34 cellular contexts compared by ENCODE assay signal in the genomic region with DNA sequence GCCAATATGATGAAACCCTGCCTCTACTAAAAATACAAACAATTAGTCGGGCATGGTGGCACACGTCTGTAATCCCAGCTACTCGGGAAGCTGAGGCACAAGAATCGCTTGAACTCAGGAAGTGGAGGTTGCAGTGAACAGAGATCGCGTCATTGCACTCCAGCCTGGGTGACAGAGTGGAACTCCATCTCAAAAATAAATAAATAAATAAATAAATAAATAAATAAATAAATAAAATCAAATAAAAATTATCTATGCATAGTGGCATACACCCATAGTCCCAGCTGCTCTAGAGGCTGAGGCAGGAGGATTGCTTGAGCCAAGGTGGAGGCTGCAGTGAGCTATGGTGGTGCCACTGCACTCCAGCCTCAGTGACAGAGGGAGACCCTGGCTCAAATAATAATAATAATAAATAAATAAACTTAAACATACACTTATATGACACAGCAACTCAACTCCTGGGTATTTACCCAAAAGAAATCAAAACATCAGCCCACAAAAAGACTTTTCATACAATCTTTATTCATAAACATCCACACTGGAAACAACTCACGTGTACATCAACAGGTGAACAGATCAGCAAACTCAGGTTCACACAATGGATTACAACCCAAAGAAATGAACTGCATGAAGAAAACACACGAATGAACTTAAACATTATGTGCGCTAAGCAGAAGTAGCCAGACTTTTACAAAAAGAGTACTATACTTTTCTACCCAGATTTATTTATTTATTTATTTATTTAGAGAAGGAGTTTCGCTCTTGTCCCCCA. TPM values are rescaled to one million over a fixed set of nuclear protein-coding genes. Genes with fewer than 3 reads are reported as not detected.
DNase-seq lines count a peak whose midpoint lies in the region; ATAC-seq, FAIRE-seq and TF ChIP-seq lines count a peak whose summit lies in the region.
"Had no signal": no experiment of that assay in that cellular context is flagged by ENCODE, and none has a peak within 500 bp of the region (broad histone marks: within the 10 kb centered on the region; RNA-seq: fewer than 3 reads in every experiment).

No MANE protein-coding gene starts in this region.

- no peaks in the 10 kb centered on the region for H4K20me1 ChIP-seq in endothelial cell of umbilical vein (replicated peaks; ENCODE audit: control insufficient read depth, extremely low read depth, insufficient read depth, low read length)
- H4K20me1 ChIP-seq: BLaER1 had no signal

- dilution Hi-C loops in endothelial cell of umbilical vein (cut with MboI; ENCODE audit: extremely low pct_ligation_motif_present, low sequenced_read_pairs): no loop called here

- no peak overlapping the region for H3K4me3 ChIP-seq in A549
- no peak overlapping the region for H3K4me3 ChIP-seq in endothelial cell of umbilical vein (replicated peaks in 1 of 3; ENCODE audit: insufficient read depth in 1 of 3, low read depth in 1 of 3, low read length in 3 of 3)
- H3K4me3 ChIP-seq: BLaER1, GM12878 had no signal

- DNase-seq in A549 (ENCODE audit: low read depth in 1 of 2, low spot score in 1 of 2) (no peak), HuH-7 (ENCODE audit: low spot score) (peak; percentile 0), endothelial cell of umbilical vein (ENCODE audit: low read depth, low spot score) (no peak), sciatic nerve (ENCODE audit: low spot score) (peak; percentile 21), GM19240 (ENCODE audit: insufficient read length, low spot score) (no peak), ecto neural progenitor cell (ENCODE audit: low spot score) (no peak)
- DNase-seq: ACHN; BE2C; C1 segment of cervical spinal cord; CD4-positive, alpha-beta memory T cell; CD4-positive, CD25-positive, alpha-beta regulatory T cell; CD8-positive, alpha-beta memory T cell; COR-L47; DMS 273 treated with DMSO at 0.1 percent for 48 hours; DMS153; DMS53; DMS79; DND-41; EL; GDM1 had no signal

- no peaks in the 10 kb centered on the region for H3K36me3 ChIP-seq in endothelial cell of umbilical vein (ENCODE audit: control insufficient read depth in 2 of 2, extremely low read depth in 1 of 2, insufficient read depth in 2 of 2, low read length in 2 of 2)
- H3K36me3 ChIP-seq: BE2C, BLaER1 had no signal

- H2AFZ ChIP-seq in endothelial cell of umbilical vein (ENCODE audit: low read depth, low read length): no peak overlapping the region

- H3K79me2 ChIP-seq in endothelial cell of umbilical vein (ENCODE audit: control insufficient read depth, insufficient read depth, low read length): no peaks in the 10 kb centered on the region

- intact Hi-C loops in endothelial cell of umbilical vein (cut with micrococcal nuclease) (loop anchor here (5.0 kb wide), 1 partner anchor 66 kb away; the partner anchor contains the start of gene ECH1), sciatic nerve (cut with DNase I) (no loop called here)

- H3K9me1 ChIP-seq in endothelial cell of umbilical vein (replicated peaks; ENCODE audit: control insufficient read depth, extremely low read depth, insufficient read depth, low read length): no peaks in the 10 kb centered on the region

- H3K27me3 ChIP-seq in endothelial cell of umbilical vein (ENCODE audit: control insufficient read depth in 2 of 2, insufficient read depth in 2 of 2, low read length in 2 of 2): no peaks in the 10 kb centered on the region
- H3K27me3 ChIP-seq: BE2C had no signal

- ATAC-seq in A549 (no peak), sciatic nerve (no peak), GM19397 (IDR thresholded peaks at IDR 0.05; ENCODE audit: unreplicated experiment) (no peak), GM19023 (IDR thresholded peaks at IDR 0.05; ENCODE audit: unreplicated experiment) (no peak)
- ATAC-seq: GM12878 had no signal

- H3K27ac ChIP-seq in A549: no peak overlapping the region; a peak in 1 of 6 replicates
- no peak overlapping the region for H3K27ac ChIP-seq in endothelial cell of umbilical vein (ENCODE audit: insufficient read depth, low read depth, low read length)
- H3K27ac ChIP-seq: 22Rv1, BLaER1 had no signal

- POLR2A ChIA-PET in A549 (lab: Yijun Ruan, JAX) (no interaction called here), endothelial cell of umbilical vein (lab: Charles Lee) (no interaction called here)

- CTCF ChIA-PET in A549 (lab: Yijun Ruan, JAX) (interaction anchor here (0.9 to 1.0 kb wide), 3 partner anchors 12 to 130 kb away, joined by 3 read pairs; partner anchors contain the start of gene ECH1), endothelial cell of umbilical vein (lab: Charles Lee) (interaction anchor here (0.9 kb wide), 1 partner anchor 65 kb away, joined by 3 read pairs; the partner anchor contains the start of gene ECH1)

- peaks cover 17% of the 10 kb centered on the region for H3K4me1 ChIP-seq in A549
- H3K4me1 ChIP-seq in endothelial cell of umbilical vein (ENCODE audit: control insufficient read depth, extremely low read depth, insufficient read depth, low read length): peaks cover 4% of the 10 kb centered on the region
- H3K4me1 ChIP-seq: BE2C had no signal

- TF ChIP-seq RAD21 in A549 (conservative IDR thresholded peaks at IDR 0.05 in 1 of 2, IDR thresholded peaks at IDR 0.05 in 1 of 2): no peak

- H3K9me3 ChIP-seq in A549: no peaks in the 10 kb centered on the region
- H3K9me3 ChIP-seq in endothelial cell of umbilical vein (replicated peaks; ENCODE audit: control insufficient read depth, insufficient read depth, low read length): no peaks in the 10 kb centered on the region
- H3K9me3 ChIP-seq: BE2C, BLaER1 had no signal

- H3K4me2 ChIP-seq in A549 (no peak overlapping the region), endothelial cell of umbilical vein (ENCODE audit: insufficient read depth, low read length) (no peak overlapping the region)
- H3K4me2 ChIP-seq: BLaER1 had no signal

- TF ChIP-seq POLR2A in A549 (IDR thresholded peaks at IDR 0.05; ENCODE audit: low read length): no peak
- TF ChIP-seq POLR2A in endothelial cell of umbilical vein (IDR thresholded peaks at IDR 0.05; ENCODE audit: low read depth, low read length): no peak

- FAIRE-seq in A549 (lab: Jason Lieb, UNC): peak; percentile 7
- peak; percentile 54 for FAIRE-seq in endothelial cell of umbilical vein (lab: Jason Lieb, UNC)
- FAIRE-seq: GM12878, GM12892, GM18507, GM19239 had no signal

- WGBS in A549 (ENCODE audit: missing lambda C conversion rate): 95% methylated on average over 10 of the region's 10 CpGs

- no TSS peak for BruUV-seq in endothelial cell of umbilical vein (replicated peaks; lab: Mats Ljungman, UMichigan)

- TF ChIP-seq CTCF in A549 (IDR thresholded peaks at IDR 0.05): no peak
- TF ChIP-seq CTCF in endothelial cell of umbilical vein (IDR thresholded peaks at IDR 0.05; ENCODE audit: extremely low read depth in 1 of 2, insufficient read depth in 1 of 2, low read depth in 1 of 2, low read length in 2 of 2): no peak

- no peak for TF ChIP-seq EP300 in A549 (IDR thresholded peaks at IDR 0.05)

- no peak overlapping the region for H3K9ac ChIP-seq in endothelial cell of umbilical vein (replicated peaks; ENCODE audit: extremely low read depth, insufficient read depth, low read length)
- H3K9ac ChIP-seq: BLaER1 had no signal

RNA-seq across cellular contexts. Expression of gene LGALS7, which starts 6.9 kb away (rescaled TPM):
- not detected in 2 replicates for polyA plus RNA-seq in A549 (2011; rRNA removed)
- 0.19 TPM in 1 of 2 replicates, not detected in the other for polyA plus RNA-seq in A549 (2012; cell fraction: cytosol; rRNA removed)
- polyA plus RNA-seq in A549 (2012; cell fraction: nucleus; rRNA removed): not detected in 2 replicates
- not detected in 3 replicates for polyA plus RNA-seq in A549 (2017; fragmentation: RNase III; extraction: RNeasy Plus Mini Kit Qiagen cat#74134 plus additional on column Dnase treatment)
- polyA minus RNA-seq in A549 (2011; rRNA and poly(A)+ RNA removed): not detected in 2 replicates
- total RNA-seq in endothelial cell of umbilical vein: not detected in 2 replicates
- not detected in 2 replicates for polyA plus RNA-seq in endothelial cell of umbilical vein
- not detected in 2 replicates for polyA plus RNA-seq in endothelial cell of umbilical vein (2011; cell fraction: cytosol; rRNA removed)
- not detected in 2 replicates for polyA plus RNA-seq in endothelial cell of umbilical vein (2011; cell fraction: nucleus; rRNA removed)
- polyA plus RNA-seq in endothelial cell of umbilical vein (2012): not detected in 2 replicates
- polyA minus RNA-seq in endothelial cell of umbilical vein: not detected in 2 replicates
- polyA minus RNA-seq in endothelial cell of umbilical vein (2011; cell fraction: cytosol; rRNA and poly(A)+ RNA removed): not detected
- polyA minus RNA-seq in endothelial cell of umbilical vein (2011; cell fraction: nucleus; rRNA and poly(A)+ RNA removed): not detected in 2 replicates
- not detected for total RNA-seq in sciatic nerve
- total RNA-seq: A172; A673; CD4-positive, alpha-beta memory T cell; CD4-positive, CD25-positive, alpha-beta regulatory T cell; CD8-positive, alpha-beta memory T cell; Daoy; G401; GM12878 had no signal
- polyA plus RNA-seq: AG04450; CD14-positive monocyte; CD4-positive, alpha-beta memory T cell; CD4-positive, CD25-positive, alpha-beta regulatory T cell; CD8-positive, alpha-beta memory T cell had no signal

RNA-seq across cellular contexts. Expression of gene CAPN12, which starts 22.2 kb away (rescaled TPM):
- polyA plus RNA-seq in A549 (2011; rRNA removed): 10.0 and 12.3 TPM in 2 replicates
- polyA plus RNA-seq in A549 (2012; cell fraction: cytosol; rRNA removed): 10.0 and 10.2 TPM in 2 replicates
- polyA plus RNA-seq in A549 (2012; cell fraction: nucleus; rRNA removed): 33.2 and 34.8 TPM in 2 replicates
- polyA plus RNA-seq in A549 (2017; fragmentation: RNase III; extraction: RNeasy Plus Mini Kit Qiagen cat#74134 plus additional on column Dnase treatment): 8.6 to 11.7 TPM (median 11.0 TPM) in 3 replicates
- 3.2 and 7.1 TPM in 2 replicates for polyA minus RNA-seq in A549 (2011; rRNA and poly(A)+ RNA removed)
- not detected in 2 replicates for total RNA-seq in endothelial cell of umbilical vein
- polyA plus RNA-seq in endothelial cell of umbilical vein: 0.35 and 0.45 TPM in 2 replicates
- polyA plus RNA-seq in endothelial cell of umbilical vein (2011; cell fraction: cytosol; rRNA removed): 0.18 and 0.23 TPM in 2 replicates
- polyA plus RNA-seq in endothelial cell of umbilical vein (2011; cell fraction: nucleus; rRNA removed): 1.5 and 5.0 TPM in 2 replicates
- polyA plus RNA-seq in endothelial cell of umbilical vein (2012): 0.11 and 0.65 TPM in 2 replicates
- 0.19 and 0.32 TPM in 2 replicates for polyA minus RNA-seq in endothelial cell of umbilical vein
- polyA minus RNA-seq in endothelial cell of umbilical vein (2011; cell fraction: cytosol; rRNA and poly(A)+ RNA removed): not detected
- not detected in 2 replicates for polyA minus RNA-seq in endothelial cell of umbilical vein (2011; cell fraction: nucleus; rRNA and poly(A)+ RNA removed)
- 5.6 TPM for total RNA-seq in sciatic nerve
- total RNA-seq: A172, Daoy had no signal
- polyA plus RNA-seq: CD14-positive monocyte had no signal

RNA-seq across cellular contexts. Expression of gene LGALS7B, which starts 22.5 kb away (rescaled TPM):
- polyA plus RNA-seq in A549 (2011; rRNA removed) (0.27 TPM in 1 of 2 replicates, not detected in the other), A549 (2017; fragmentation: RNase III; extraction: RNeasy Plus Mini Kit Qiagen cat#74134 plus additional on column Dnase treatment) (not detected in 3 replicates), endothelial cell of umbilical vein (not detected in 2 replicates)
- 0.25 and 0.38 TPM in 2 replicates for polyA plus RNA-seq in A549 (2012; cell fraction: cytosol; rRNA removed)
- polyA plus RNA-seq in A549 (2012; cell fraction: nucleus; rRNA removed): 0.29 TPM in 1 of 2 replicates, not detected in the other
- polyA minus RNA-seq in A549 (2011; rRNA and poly(A)+ RNA removed): not detected in 2 replicates
- total RNA-seq in endothelial cell of umbilical vein (not detected in 2 replicates), sciatic nerve (not detected)
- polyA plus RNA-seq in endothelial cell of umbilical vein (2011; cell fraction: cytosol; rRNA removed): not detected in 2 replicates
- polyA plus RNA-seq in endothelial cell of umbilical vein (2011; cell fraction: nucleus; rRNA removed): 0.81 TPM in 1 of 2 replicates, not detected in the other
- not detected in 2 replicates for polyA plus RNA-seq in endothelial cell of umbilical vein (2012)
- polyA minus RNA-seq in endothelial cell of umbilical vein: not detected in 2 replicates
- not detected for polyA minus RNA-seq in endothelial cell of umbilical vein (2011; cell fraction: cytosol; rRNA and poly(A)+ RNA removed)
- not detected in 2 replicates for polyA minus RNA-seq in endothelial cell of umbilical vein (2011; cell fraction: nucleus; rRNA and poly(A)+ RNA removed)
- total RNA-seq: A172; A673; CD4-positive, alpha-beta memory T cell; CD4-positive, CD25-positive, alpha-beta regulatory T cell; CD8-positive, alpha-beta memory T cell; Daoy; G401; GM12878 had no signal
- polyA plus RNA-seq: AG04450; CD14-positive monocyte; CD4-positive, alpha-beta memory T cell; CD4-positive, CD25-positive, alpha-beta regulatory T cell; CD8-positive, alpha-beta memory T cell; GM12878 had no signal

RNA-seq across cellular contexts. Expression of gene LGALS4, which starts 46.3 kb away (rescaled TPM):
- polyA plus RNA-seq in A549 (2011; rRNA removed) (2.5 and 3.3 TPM in 2 replicates), A549 (2017; fragmentation: RNase III; extraction: RNeasy Plus Mini Kit Qiagen cat#74134 plus additional on column Dnase treatment) (0.38 to 0.94 TPM (median 0.84 TPM) in 3 replicates), endothelial cell of umbilical vein (0.19 and 0.22 TPM in 2 replicates)
- polyA plus RNA-seq in A549 (2012; cell fraction: cytosol; rRNA removed): 0.87 and 1.2 TPM in 2 replicates
- polyA plus RNA-seq in A549 (2012; cell fraction: nucleus; rRNA removed): 4.4 and 6.3 TPM in 2 replicates
- 1.7 and 2.4 TPM in 2 replicates for polyA minus RNA-seq in A549 (2011; rRNA and poly(A)+ RNA removed)
- total RNA-seq in endothelial cell of umbilical vein (0.44 TPM in 1 of 2 replicates, not detected in the other), sciatic nerve (1.3 TPM)
- not detected in 2 replicates for polyA plus RNA-seq in endothelial cell of umbilical vein (2011; cell fraction: cytosol; rRNA removed)
- 0.91 and 1.5 TPM in 2 replicates for polyA plus RNA-seq in endothelial cell of umbilical vein (2011; cell fraction: nucleus; rRNA removed)
- polyA plus RNA-seq in endothelial cell of umbilical vein (2012): 0.53 TPM in 1 of 2 replicates, not detected in the other
- not detected in 2 replicates for polyA minus RNA-seq in endothelial cell of umbilical vein
- polyA minus RNA-seq in endothelial cell of umbilical vein (2011; cell fraction: cytosol; rRNA and poly(A)+ RNA removed): not detected
- polyA minus RNA-seq in endothelial cell of umbilical vein (2011; cell fraction: nucleus; rRNA and poly(A)+ RNA removed): 0.72 TPM in 1 of 2 replicates, not detected in the other
- total RNA-seq: A172, Daoy, G401 had no signal
- polyA plus RNA-seq: CD14-positive monocyte; CD4-positive, alpha-beta memory T cell had no signal

Comparison
In these comparisons a context has a peak if more than half of its experiments do, and no peak if none do; other contexts are left out.
1. DNase-seq: peak in HuH-7 (single experiment) and sciatic nerve (single experiment); none in A549 (0 of 2), endothelial cell of umbilical vein (single experiment), GM19240 (single experiment) and ecto neural progenitor cell (single experiment).